In the genomic region with DNA sequence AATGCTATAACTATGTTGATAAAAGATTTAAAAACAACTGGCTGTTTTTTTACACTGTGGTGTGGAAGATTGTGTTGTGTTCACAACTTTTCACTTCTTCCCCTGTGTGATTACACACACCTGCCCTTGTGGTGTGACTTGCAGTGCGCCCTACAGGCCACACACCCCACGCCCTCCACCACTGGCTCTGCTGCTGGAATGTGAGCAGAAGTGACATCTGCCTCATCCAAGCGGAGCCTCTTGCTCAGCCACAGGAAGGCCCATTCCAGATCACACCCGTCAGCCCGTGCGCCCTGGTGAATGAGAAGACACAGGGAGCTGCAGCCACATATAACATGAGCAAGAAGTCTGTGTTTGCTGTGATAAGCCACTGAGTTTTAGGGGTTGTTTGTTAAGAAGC, we compare ENCODE assay signal across 13 cellular contexts. TPM values are rescaled to one million over a fixed set of nuclear protein-coding genes. Genes with fewer than 3 reads are reported as not detected.
DNase-seq lines count a peak whose midpoint lies in the region; ATAC-seq and TF ChIP-seq lines count a peak whose summit lies in the region.
"Had no signal": no experiment of that assay in that cellular context is flagged by ENCODE, and none has a peak within 500 bp of the region (broad histone marks: within the 10 kb centered on the region; RNA-seq: fewer than 3 reads in every experiment).

No MANE protein-coding gene starts in this region.

- DNase-seq in GM23338 (ENCODE audit: low spot score) (no peak), ecto neural progenitor cell (ENCODE audit: low spot score) (peak; percentile 37), sciatic nerve (ENCODE audit: low spot score) (no peak), HuH-7.5 (ENCODE audit: low spot score) (no peak), NCI-H1436 treated with DMSO at 0.1 percent for 48 hours (lab: John Stamatoyannopoulos, UW) (no peak)
- DNase-seq in activated CD4-positive, alpha-beta T cell treated with anti-CD3 and anti-CD28 coated beads, Interleukin-2, amount 50 U/mL, for 48 hours = no peak

- H3K36me3 ChIP-seq in GM23338 (ENCODE audit: insufficient read depth) (no peaks in the 10 kb centered on the region), OCI-LY3 (replicated peaks; ENCODE audit: low read depth, low read length) (no peaks in the 10 kb centered on the region)
- H3K36me3 ChIP-seq: cardiac muscle cell, thoracic aorta had no signal

- TF ChIP-seq CTCF in GM23338 (conservative IDR thresholded peaks at IDR 0.05; ENCODE audit: low read depth in 2 of 2) (no peak), OCI-LY3 (IDR thresholded peaks at IDR 0.05; ENCODE audit: low read depth, low read length) (peak; percentile 26)

- no peaks in the 10 kb centered on the region; the same call in 1 of the 3 replicates for H3K4me1 Mint-ChIP-seq in GM23338

- H3K36me3 Mint-ChIP-seq in GM23338 (ENCODE audit: low read depth) = no peaks in the 10 kb centered on the region

- H3K27ac ChIP-seq in GM23338 (ENCODE audit: low read depth) (no peak overlapping the region), OCI-LY3 (ENCODE audit: low read length) (peak overlapping the region; percentile 87)
- H3K27ac ChIP-seq: cardiac muscle cell, thoracic aorta had no signal

- intact Hi-C loops in sciatic nerve (cut with DNase I) = no loop called here

- H3K4me2 ChIP-seq in GM23338 = no peak overlapping the region
- H3K4me2 ChIP-seq in OCI-LY3 (ENCODE audit: low read length) = peak overlapping the region; percentile 80

- H3K4me3 ChIP-seq in GM23338 (no peak overlapping the region), OCI-LY3 (ENCODE audit: low read length) (peak overlapping the region; percentile 53)
- H3K4me3 ChIP-seq: cardiac muscle cell, skin epidermis, thoracic aorta had no signal

- H3K9me3 ChIP-seq in OCI-LY3 (ENCODE audit: insufficient read depth, low read length) = no peaks in the 10 kb centered on the region
- H3K9me3 ChIP-seq: thoracic aorta had no signal

- peak; percentile 48; the same call in 2 of the 3 replicates for ATAC-seq in GM23338
- peak; percentile 44 for ATAC-seq in sciatic nerve

- H3K27me3 Mint-ChIP-seq in GM23338 (ENCODE audit: insufficient read depth, low read depth, poor library complexity) = peaks cover 2% of the 10 kb centered on the region

- H3K9me2 ChIP-seq in GM23338 (ENCODE audit: insufficient read depth) = peaks cover 9% of the 10 kb centered on the region

- H3K79me2 ChIP-seq in GM23338 (replicated peaks; ENCODE audit: insufficient read depth) (no peaks in the 10 kb centered on the region), OCI-LY3 (ENCODE audit: low read length) (no peaks in the 10 kb centered on the region)

- H2AFZ ChIP-seq in GM23338 (0 out of 2 replicates have a peak overlapping the region, but pooled peaks have one; percentile 20), OCI-LY3 (ENCODE audit: low read depth, low read length) (no peak overlapping the region)

- no peaks in the 10 kb centered on the region for H3F3A ChIP-seq in GM23338 (replicated peaks; ENCODE audit: low read depth)

- H3K4me1 ChIP-seq in GM23338 (ENCODE audit: insufficient read depth) (no peaks in the 10 kb centered on the region), OCI-LY3 (ENCODE audit: low read length) (peaks cover 87% of the 10 kb centered on the region)

- no peak overlapping the region; the same call in 1 of the 2 replicates for H3K27ac Mint-ChIP-seq in GM23338
- H3K27ac Mint-ChIP-seq: activated naive CD4-positive, alpha-beta T cell treated with anti-CD3 and anti-CD28 coated beads for 36 hours had no signal

- H3K27me3 ChIP-seq in GM23338 (ENCODE audit: insufficient read depth) = no peaks in the 10 kb centered on the region
- peaks cover 26% of the 10 kb centered on the region for H3K27me3 ChIP-seq in OCI-LY3 (ENCODE audit: low read depth, low read length)
- H3K27me3 ChIP-seq: cardiac muscle cell had no signal

- peak overlapping the region; percentile 42; the same call in 1 of the 2 replicates for H3K9ac ChIP-seq in OCI-LY3 (ENCODE audit: low read length)

- no peaks in the 10 kb centered on the region for H4K20me1 ChIP-seq in GM23338 (replicated peaks; ENCODE audit: insufficient read depth)
- H4K20me1 ChIP-seq in OCI-LY3 (ENCODE audit: insufficient read depth, low read length) = no peaks in the 10 kb centered on the region

- H3K4me3 Mint-ChIP-seq in GM23338 = no peak overlapping the region
- H3K4me3 Mint-ChIP-seq: activated naive CD4-positive, alpha-beta T cell treated with anti-CD3 and anti-CD28 coated beads for 36 hours had no signal

- H3K9me3 Mint-ChIP-seq in GM23338 = no peaks in the 10 kb centered on the region; the same call in 2 of the 3 replicates
- H3K9me3 Mint-ChIP-seq: activated naive CD4-positive, alpha-beta T cell treated with anti-CD3 and anti-CD28 coated beads for 36 hours had no signal

TF ChIP-seq in GM23338, 12 proteins besides CTCF, POLR2A, EP300 and RAD21 (continues in another document):
- no peak for TF ChIP-seq CREB1 (CRISPR knock-in tag; IDR thresholded peaks at IDR 0.05; ENCODE audit: low read depth)
- TF ChIP-seq JUNB (IDR thresholded peaks at IDR 0.05; ENCODE audit: unreplicated experiment) = no peak
- TF ChIP-seq EZH2 (IDR thresholded peaks at IDR 0.05; ENCODE audit: low read depth, unreplicated experiment) = no peak
- TF ChIP-seq, protein P1, sequence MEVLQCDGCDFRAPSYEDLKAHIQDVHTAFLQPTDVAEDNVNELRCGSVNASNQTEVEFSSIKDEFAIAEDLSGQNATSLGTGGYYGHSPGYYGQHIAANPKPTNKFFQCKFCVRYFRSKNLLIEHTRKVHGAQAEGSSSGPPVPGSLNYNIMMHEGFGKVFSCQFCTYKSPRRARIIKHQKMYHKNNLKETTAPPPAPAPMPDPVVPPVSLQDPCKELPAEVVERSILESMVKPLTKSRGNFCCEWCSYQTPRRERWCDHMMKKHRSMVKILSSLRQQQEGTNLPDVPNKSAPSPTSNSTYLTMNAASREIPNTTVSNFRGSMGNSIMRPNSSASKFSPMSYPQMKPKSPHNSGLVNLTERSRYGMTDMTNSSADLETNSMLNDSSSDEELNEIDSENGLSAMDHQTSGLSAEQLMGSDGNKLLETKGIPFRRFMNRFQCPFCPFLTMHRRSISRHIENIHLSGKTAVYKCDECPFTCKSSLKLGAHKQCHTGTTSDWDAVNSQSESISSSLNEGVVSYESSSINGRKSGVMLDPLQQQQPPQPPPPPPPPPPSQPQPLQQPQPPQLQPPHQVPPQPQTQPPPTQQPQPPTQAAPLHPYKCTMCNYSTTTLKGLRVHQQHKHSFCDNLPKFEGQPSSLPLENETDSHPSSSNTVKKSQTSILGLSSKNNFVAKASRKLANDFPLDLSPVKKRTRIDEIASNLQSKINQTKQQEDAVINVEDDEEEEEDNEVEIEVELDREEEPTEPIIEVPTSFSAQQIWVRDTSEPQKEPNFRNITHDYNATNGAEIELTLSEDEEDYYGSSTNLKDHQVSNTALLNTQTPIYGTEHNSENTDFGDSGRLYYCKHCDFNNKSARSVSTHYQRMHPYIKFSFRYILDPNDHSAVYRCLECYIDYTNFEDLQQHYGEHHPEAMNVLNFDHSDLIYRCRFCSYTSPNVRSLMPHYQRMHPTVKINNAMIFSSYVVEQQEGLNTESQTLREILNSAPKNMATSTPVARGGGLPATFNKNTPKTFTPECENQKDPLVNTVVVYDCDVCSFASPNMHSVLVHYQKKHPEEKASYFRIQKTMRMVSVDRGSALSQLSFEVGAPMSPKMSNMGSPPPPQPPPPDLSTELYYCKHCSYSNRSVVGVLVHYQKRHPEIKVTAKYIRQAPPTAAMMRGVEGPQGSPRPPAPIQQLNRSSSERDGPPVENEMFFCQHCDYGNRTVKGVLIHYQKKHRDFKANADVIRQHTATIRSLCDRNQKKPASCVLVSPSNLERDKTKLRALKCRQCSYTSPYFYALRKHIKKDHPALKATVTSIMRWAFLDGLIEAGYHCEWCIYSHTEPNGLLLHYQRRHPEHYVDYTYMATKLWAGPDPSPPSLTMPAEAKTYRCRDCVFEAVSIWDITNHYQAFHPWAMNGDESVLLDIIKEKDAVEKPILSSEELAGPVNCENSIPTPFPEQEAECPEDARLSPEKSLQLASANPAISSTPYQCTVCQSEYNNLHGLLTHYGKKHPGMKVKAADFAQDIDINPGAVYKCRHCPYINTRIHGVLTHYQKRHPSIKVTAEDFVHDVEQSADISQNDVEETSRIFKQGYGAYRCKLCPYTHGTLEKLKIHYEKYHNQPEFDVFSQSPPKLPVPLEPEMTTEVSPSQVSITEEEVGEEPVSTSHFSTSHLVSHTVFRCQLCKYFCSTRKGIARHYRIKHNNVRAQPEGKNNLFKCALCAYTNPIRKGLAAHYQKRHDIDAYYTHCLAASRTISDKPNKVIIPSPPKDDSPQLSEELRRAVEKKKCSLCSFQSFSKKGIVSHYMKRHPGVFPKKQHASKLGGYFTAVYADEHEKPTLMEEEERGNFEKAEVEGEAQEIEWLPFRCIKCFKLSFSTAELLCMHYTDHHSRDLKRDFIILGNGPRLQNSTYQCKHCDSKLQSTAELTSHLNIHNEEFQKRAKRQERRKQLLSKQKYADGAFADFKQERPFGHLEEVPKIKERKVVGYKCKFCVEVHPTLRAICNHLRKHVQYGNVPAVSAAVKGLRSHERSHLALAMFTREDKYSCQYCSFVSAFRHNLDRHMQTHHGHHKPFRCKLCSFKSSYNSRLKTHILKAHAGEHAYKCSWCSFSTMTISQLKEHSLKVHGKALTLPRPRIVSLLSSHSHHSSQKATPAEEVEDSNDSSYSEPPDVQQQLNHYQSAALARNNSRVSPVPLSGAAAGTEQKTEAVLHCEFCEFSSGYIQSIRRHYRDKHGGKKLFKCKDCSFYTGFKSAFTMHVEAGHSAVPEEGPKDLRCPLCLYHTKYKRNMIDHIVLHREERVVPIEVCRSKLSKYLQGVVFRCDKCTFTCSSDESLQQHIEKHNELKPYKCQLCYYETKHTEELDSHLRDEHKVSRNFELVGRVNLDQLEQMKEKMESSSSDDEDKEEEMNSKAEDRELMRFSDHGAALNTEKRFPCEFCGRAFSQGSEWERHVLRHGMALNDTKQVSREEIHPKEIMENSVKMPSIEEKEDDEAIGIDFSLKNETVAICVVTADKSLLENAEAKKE (CRISPR knock-in tag; IDR thresholded peaks at IDR 0.05) = no peak
- no peak for TF ChIP-seq POLR2AphosphoS5 (IDR thresholded peaks at IDR 0.05; ENCODE audit: low read depth)
- TF ChIP-seq NANOG (IDR thresholded peaks at IDR 0.05; ENCODE audit: borderline replicate concordance) = no peak

RNA-seq across cellular contexts. Expression of a gene that starts 7.0 kb away (rescaled TPM):
- total RNA-seq in GM23338 (2014; rRNA removed; shearing (Covaris generic)) = not detected in 2 replicates
- not detected in 2 replicates for polyA plus RNA-seq in GM23338 (2016; fragmentation: Nextera tagmentation; extraction: Ambion mirVana)
- 3.7 TPM for total RNA-seq in sciatic nerve
- total RNA-seq: activated naive CD4-positive, alpha-beta T cell treated with anti-CD3 and anti-CD28 coated beads for 36 hours; cardiac muscle cell; endothelial cell of umbilical vein; OCI-LY7 had no signal
- polyA plus RNA-seq: cardiac muscle cell, endothelial cell of umbilical vein had no signal

RNA-seq across cellular contexts. Expression of a gene that starts 9.8 kb away (rescaled TPM):
- not detected in 2 replicates for total RNA-seq in GM23338 (2014; rRNA removed; shearing (Covaris generic))
- polyA plus RNA-seq in GM23338 (2016; fragmentation: Nextera tagmentation; extraction: Ambion mirVana) = not detected in 2 replicates
- total RNA-seq in sciatic nerve = 3.6 TPM
- total RNA-seq: activated naive CD4-positive, alpha-beta T cell treated with anti-CD3 and anti-CD28 coated beads for 36 hours; cardiac muscle cell; endothelial cell of umbilical vein; OCI-LY7 had no signal
- polyA plus RNA-seq: cardiac muscle cell, endothelial cell of umbilical vein had no signal

RNA-seq across cellular contexts. Expression of a gene that starts 46.2 kb away (rescaled TPM):
- not detected in 2 replicates for total RNA-seq in GM23338 (2014; rRNA removed; shearing (Covaris generic))
- not detected in 2 replicates for polyA plus RNA-seq in GM23338 (2016; fragmentation: Nextera tagmentation; extraction: Ambion mirVana)
- 4.7 TPM for total RNA-seq in sciatic nerve
